19 cellular contexts compared by ENCODE assay signal in genomic region chr7:106614751-106615150, GRCh38.
"Had no signal": no experiment of that assay in that cellular context is flagged by ENCODE, and none has a peak within 500 bp of the region (broad histone marks: within the 10 kb centered on the region; RNA-seq: fewer than 3 reads in every experiment).

No MANE protein-coding gene starts in this region.

- H3K36me3 Mint-ChIP-seq: neural progenitor cell had no signal

- H2AFZ ChIP-seq: neural progenitor cell had no signal

- H3K27me3 ChIP-seq: foreskin keratinocyte, left lung, neural progenitor cell, sigmoid colon, tibial nerve had no signal

- H3K4me1 Mint-ChIP-seq: activated B cell treated with CpG ODN at 0.5 μM for 24 hours; activated CD4-positive, alpha-beta T cell treated with anti-CD3 and anti-CD28 coated beads for 36 hours; activated naive CD8-positive, alpha-beta T cell treated with anti-CD3 and anti-CD28 coated beads, Interleukin-2, amount 10 ng/mL, durations not matched to agents 7 days and 5 days had no signal

- H3K36me3 ChIP-seq: left lung, neural progenitor cell, sigmoid colon, tibial nerve had no signal

- H3K4me3 Mint-ChIP-seq: activated B cell treated with CpG ODN at 0.5 μM for 24 hours; activated CD4-positive, alpha-beta T cell treated with anti-CD3 and anti-CD28 coated beads for 36 hours; activated naive CD4-positive, alpha-beta T cell treated with anti-CD3 and anti-CD28 coated beads for 36 hours; activated naive CD8-positive, alpha-beta T cell treated with anti-CD3 and anti-CD28 coated beads, Interleukin-2, amount 10 ng/mL, durations not matched to agents 7 days and 5 days; activated T-cell treated with anti-CD3 and anti-CD28 coated beads, Interleukin-2, amount 50 U/mL, for 4 hours; naive thymus-derived CD8-positive, alpha-beta T cell; neural progenitor cell; stimulated activated naive CD8-positive, alpha-beta T cell treated with anti-CD3 and anti-CD28 coated beads, Interleukin-15, Interleukin-2, amounts not matched to agents 100 ng/mL and 50 ng/mL, for 24 hours; T-helper 1 cell treated with Interleukin-12 subunit alpha and Interleukin-12 subunit beta and Interleukin-4 antibody, amounts not matched to agents 30 μg/mL and 1 μg/mL, for 36 hours had no signal

- H3K9ac ChIP-seq: neural progenitor cell had no signal

- H3K4me2 ChIP-seq: neural progenitor cell had no signal

- ATAC-seq: activated CD4-positive, alpha-beta T cell treated with anti-CD3 and anti-CD28 coated beads for 36 hours; activated T-cell treated with anti-CD3 and anti-CD28 coated beads, Interleukin-2, amount 50 U/mL, for 4 hours; foreskin keratinocyte; left lung; naive thymus-derived CD8-positive, alpha-beta T cell had no signal

- H3K4me3 ChIP-seq: left lung, lung, neural progenitor cell, sigmoid colon, tibial nerve had no signal

- H3K27ac ChIP-seq: foreskin keratinocyte, left lung, neural progenitor cell had no signal

- H3K4me1 ChIP-seq: neural progenitor cell had no signal

- H3K9me3 Mint-ChIP-seq: activated B cell treated with CpG ODN at 0.5 μM for 24 hours; stimulated activated naive CD8-positive, alpha-beta T cell treated with anti-CD3 and anti-CD28 coated beads, Interleukin-15, Interleukin-2, amounts not matched to agents 100 ng/mL and 50 ng/mL, for 24 hours had no signal

- H3K27ac Mint-ChIP-seq: activated B cell treated with CpG ODN at 0.5 μM for 24 hours; activated CD4-positive, alpha-beta T cell treated with anti-CD3 and anti-CD28 coated beads for 36 hours; activated naive CD4-positive, alpha-beta T cell treated with anti-CD3 and anti-CD28 coated beads for 36 hours; activated naive CD8-positive, alpha-beta T cell treated with anti-CD3 and anti-CD28 coated beads, Interleukin-2, amount 10 ng/mL, durations not matched to agents 7 days and 5 days; naive thymus-derived CD8-positive, alpha-beta T cell; neural progenitor cell; stimulated activated naive CD8-positive, alpha-beta T cell treated with anti-CD3 and anti-CD28 coated beads, Interleukin-15, Interleukin-2, amounts not matched to agents 100 ng/mL and 50 ng/mL, for 24 hours; T-helper 1 cell treated with Interleukin-12 subunit alpha and Interleukin-12 subunit beta and Interleukin-4 antibody, amounts not matched to agents 30 μg/mL and 1 μg/mL, for 36 hours had no signal

- DNase-seq: activated B cell treated with CpG ODN at 0.5 μM for 24 hours; activated CD4-positive, alpha-beta T cell treated with anti-CD3 and anti-CD28 coated beads for 36 hours; activated CD4-positive, alpha-beta T cell treated with anti-CD3 and anti-CD28 coated beads, Interleukin-2, amount 50 U/mL, for 4 hours; activated CD8-positive, alpha-beta memory T cell treated with anti-CD3 and anti-CD28 coated beads, Interleukin-2, amount 50 U/mL, for 48 hours; activated effector memory CD4-positive, alpha-beta T cell treated with Interleukin-2 at 50 U/mL for 16 hours; activated naive CD4-positive, alpha-beta T cell treated with anti-CD3 and anti-CD28 coated beads for 36 hours; activated naive CD8-positive, alpha-beta T cell treated with anti-CD3 and anti-CD28 coated beads, Interleukin-2, amount 10 ng/mL, durations not matched to agents 7 days and 5 days; activated T-cell treated with anti-CD3 and anti-CD28 coated beads, Interleukin-2, amount 50 U/mL, for 4 hours; foreskin keratinocyte; kidney glomerular epithelial cell; left lung; naive thymus-derived CD8-positive, alpha-beta T cell; sigmoid colon; stimulated activated CD4-positive, alpha-beta T cell treated with anti-CD3 and anti-CD28 coated beads, Interleukin-1b, Interleukin-23, amount 100 ng/mL, for 48 hours had no signal
